In genomic region chr3:38396861-38397260, GRCh38 we compare ENCODE assay signal across 32 cellular contexts.
"Had no signal": no experiment of that assay in that cellular context is flagged by ENCODE, and none has a peak within 500 bp of the region (broad histone marks: within the 10 kb centered on the region; RNA-seq: fewer than 3 reads in every experiment).

No MANE protein-coding gene starts in this region.

- H3K4me1 Mint-ChIP-seq: activated CD4-positive, alpha-beta memory T cell treated with anti-CD3 and anti-CD28 coated beads, Interleukin-2, amount 10 ng/mL, durations not matched to agents 7 days and 5 days; activated CD4-positive, alpha-beta T cell treated with anti-CD3 and anti-CD28 coated beads for 36 hours; activated CD4-positive, alpha-beta T cell treated with anti-CD3 and anti-CD28 coated beads, Interleukin-2, amount 10 ng/mL, durations not matched to agents 7 days and 5 days; activated CD8-positive, alpha-beta memory T cell treated with anti-CD3 and anti-CD28 coated beads, Interleukin-2, amount 10 ng/mL, durations not matched to agents 7 days and 5 days; activated naive CD4-positive, alpha-beta T cell treated with anti-CD3 and anti-CD28 coated beads, Interleukin-2, amount 10 ng/mL, durations not matched to agents 7 days and 5 days; activated naive CD4-positive, alpha-beta T cell treated with anti-CD3 and anti-CD28 coated beads, Interleukin-2, amount 50 U/mL, for 24 hours; activated naive CD8-positive, alpha-beta T cell treated with anti-CD3 and anti-CD28 coated beads, Interleukin-2, amount 10 ng/mL, durations not matched to agents 7 days and 5 days; activated naive CD8-positive, alpha-beta T cell treated with anti-CD3 and anti-CD28 coated beads, Interleukin-2, amount 50 U/mL, for 24 hours; activated T-helper 17 cell treated with anti-CD3 and anti-CD28 coated beads, Interleukin-2, amount 50 U/mL, for 72 hours; T-cell; T-helper 17 cell; WTC11 had no signal

- H3K36me3 ChIP-seq: breast epithelium had no signal

- H3K4me1 ChIP-seq: body of pancreas, breast epithelium had no signal

- H3K27me3 ChIP-seq: body of pancreas, brain microvascular endothelial cell, breast epithelium had no signal

- H3K4me3 Mint-ChIP-seq: activated CD4-positive, alpha-beta memory T cell treated with anti-CD3 and anti-CD28 coated beads, Interleukin-2, amount 10 ng/mL, durations not matched to agents 7 days and 5 days; activated CD4-positive, alpha-beta T cell treated with anti-CD3 and anti-CD28 coated beads for 36 hours; activated CD4-positive, alpha-beta T cell treated with anti-CD3 and anti-CD28 coated beads, Interleukin-2, amount 10 ng/mL, durations not matched to agents 7 days and 5 days; activated CD8-positive, alpha-beta memory T cell treated with anti-CD3 and anti-CD28 coated beads, Interleukin-2, amount 10 ng/mL, durations not matched to agents 7 days and 5 days; activated CD8-positive, alpha-beta T cell treated with anti-CD3 and anti-CD28 coated beads, Interleukin-2, amount 10 ng/mL, durations not matched to agents 7 days and 5 days; activated naive CD4-positive, alpha-beta T cell treated with anti-CD3 and anti-CD28 coated beads, Interleukin-2, amount 10 ng/mL, durations not matched to agents 7 days and 5 days; activated naive CD4-positive, alpha-beta T cell treated with anti-CD3 and anti-CD28 coated beads, Interleukin-2, amount 50 U/mL, for 24 hours; activated naive CD8-positive, alpha-beta T cell; activated naive CD8-positive, alpha-beta T cell treated with anti-CD3 and anti-CD28 coated beads, Interleukin-2, amount 10 ng/mL, durations not matched to agents 7 days and 5 days; activated naive CD8-positive, alpha-beta T cell treated with anti-CD3 and anti-CD28 coated beads, Interleukin-2, amount 50 U/mL, for 24 hours; activated T-cell treated with anti-CD3 and anti-CD28 coated beads, Interleukin-2, amount 50 U/mL, for 4 hours; activated T-cell treated with anti-CD3 and anti-CD28 coated beads, Interleukin-2, amount 50 U/mL, for 72 hours; activated T-helper 1 cell treated with anti-CD3 and anti-CD28 coated beads, Interleukin-12 subunit alpha, Interleukin-12 subunit beta, Interleukin-2, Interleukin-4 antibody, amounts not matched to agents 30 ng/mL and 10 ng/mL and 1 ng/mL, durations not matched to agents 14 hours and 24 hours and 36 hours; activated T-helper 17 cell treated with anti-CD3 and anti-CD28 coated beads, Interleukin-2, amount 50 U/mL, for 72 hours; T-cell; T-helper 17 cell; WTC11 had no signal

- H3K9me3 ChIP-seq: body of pancreas, breast epithelium had no signal

- H3K27ac Mint-ChIP-seq: activated CD4-positive, alpha-beta memory T cell treated with anti-CD3 and anti-CD28 coated beads, Interleukin-2, amount 10 ng/mL, durations not matched to agents 7 days and 5 days; activated CD4-positive, alpha-beta T cell treated with anti-CD3 and anti-CD28 coated beads for 36 hours; activated CD4-positive, alpha-beta T cell treated with anti-CD3 and anti-CD28 coated beads, Interleukin-2, amount 10 ng/mL, durations not matched to agents 7 days and 5 days; activated CD8-positive, alpha-beta memory T cell treated with anti-CD3 and anti-CD28 coated beads, Interleukin-2, amount 10 ng/mL, durations not matched to agents 7 days and 5 days; activated CD8-positive, alpha-beta T cell treated with anti-CD3 and anti-CD28 coated beads, Interleukin-2, amount 10 ng/mL, durations not matched to agents 7 days and 5 days; activated naive CD4-positive, alpha-beta T cell treated with anti-CD3 and anti-CD28 coated beads, Interleukin-2, amount 10 ng/mL, durations not matched to agents 7 days and 5 days; activated naive CD4-positive, alpha-beta T cell treated with anti-CD3 and anti-CD28 coated beads, Interleukin-2, amount 50 U/mL, for 24 hours; activated naive CD8-positive, alpha-beta T cell; activated naive CD8-positive, alpha-beta T cell treated with anti-CD3 and anti-CD28 coated beads, Interleukin-2, amount 10 ng/mL, durations not matched to agents 7 days and 5 days; activated naive CD8-positive, alpha-beta T cell treated with anti-CD3 and anti-CD28 coated beads, Interleukin-2, amount 50 U/mL, for 24 hours; activated T-cell treated with anti-CD3 and anti-CD28 coated beads, Interleukin-2, amount 50 U/mL, for 72 hours; activated T-helper 1 cell treated with anti-CD3 and anti-CD28 coated beads, Interleukin-12 subunit alpha, Interleukin-12 subunit beta, Interleukin-2, Interleukin-4 antibody, amounts not matched to agents 30 ng/mL and 10 ng/mL and 1 ng/mL, durations not matched to agents 14 hours and 24 hours and 36 hours; activated T-helper 17 cell treated with anti-CD3 and anti-CD28 coated beads, Interleukin-2, amount 50 U/mL, for 72 hours; T-cell; T-helper 17 cell; WTC11 had no signal

- DNase-seq: activated CD4-positive, alpha-beta T cell treated with anti-CD3 and anti-CD28 coated beads for 1 hour; activated CD4-positive, alpha-beta T cell treated with anti-CD3 and anti-CD28 coated beads, Interleukin-2, amount 50 U/mL, for 48 hours; activated CD4-positive, CD25-positive, alpha-beta regulatory T cell; activated CD8-positive, alpha-beta memory T cell treated with anti-CD3 and anti-CD28 coated beads for 24 hours; activated CD8-positive, alpha-beta memory T cell treated with anti-CD3 and anti-CD28 coated beads, Interleukin-2, amount 10 ng/mL, durations not matched to agents 7 days and 5 days; activated CD8-positive, alpha-beta memory T cell treated with anti-CD3 and anti-CD28 coated beads, Interleukin-2, amount 50 U/mL, for 48 hours; activated effector memory CD4-positive, alpha-beta T cell treated with anti-CD3 and anti-CD28 coated beads, Interleukin-2, amount 50 U/mL, for 16 hours; activated gamma-delta T cell treated with Interleukin-2 at 50 U/mL for 16 hours; activated naive CD4-positive, alpha-beta T cell; activated naive CD8-positive, alpha-beta T cell treated with anti-CD3 and anti-CD28 coated beads, Interleukin-2, amount 50 U/mL, for 24 hours; activated T-cell treated with anti-CD3 and anti-CD28 coated beads, Interleukin-2, amount 50 U/mL, for 4 hours; central memory CD4-positive, alpha-beta T cell; T-cell; T-helper 17 cell; T1000; WERI-Rb-1 had no signal

- H3K27ac ChIP-seq: body of pancreas, brain microvascular endothelial cell, breast epithelium, WERI-Rb-1 had no signal

- ATAC-seq: activated CD4-positive, alpha-beta T cell treated with anti-CD3 and anti-CD28 coated beads for 36 hours; activated CD4-positive, CD25-positive, alpha-beta regulatory T cell treated with anti-CD3 and anti-CD28 coated beads, Interleukin-2, amount 50 U/mL, for 24 hours; activated CD8-positive, alpha-beta memory T cell treated with anti-CD3 and anti-CD28 coated beads, Interleukin-2, amount 10 ng/mL, durations not matched to agents 7 days and 5 days; activated CD8-positive, alpha-beta T cell treated with anti-CD3 and anti-CD28 coated beads, Interleukin-2, amount 10 ng/mL, durations not matched to agents 7 days and 5 days; activated naive CD8-positive, alpha-beta T cell treated with anti-CD3 and anti-CD28 coated beads, Interleukin-2, amount 50 U/mL, for 24 hours; activated T-cell treated with anti-CD3 and anti-CD28 coated beads, Interleukin-2, amount 50 U/mL, for 4 hours; activated T-cell treated with anti-CD3 and anti-CD28 coated beads, Interleukin-2, amount 50 U/mL, for 72 hours; activated T-helper 17 cell treated with anti-CD3 and anti-CD28 coated beads, Interleukin-2, amount 50 U/mL, for 72 hours; body of pancreas; T-cell; T-helper 17 cell had no signal

- H3K27me3 Mint-ChIP-seq: activated CD4-positive, alpha-beta memory T cell treated with anti-CD3 and anti-CD28 coated beads, Interleukin-2, amount 10 ng/mL, durations not matched to agents 7 days and 5 days; activated CD4-positive, alpha-beta T cell treated with anti-CD3 and anti-CD28 coated beads for 36 hours; activated CD4-positive, alpha-beta T cell treated with anti-CD3 and anti-CD28 coated beads, Interleukin-2, amount 10 ng/mL, durations not matched to agents 7 days and 5 days; activated CD8-positive, alpha-beta memory T cell treated with anti-CD3 and anti-CD28 coated beads, Interleukin-2, amount 10 ng/mL, durations not matched to agents 7 days and 5 days; activated naive CD4-positive, alpha-beta T cell treated with anti-CD3 and anti-CD28 coated beads, Interleukin-2, amount 10 ng/mL, durations not matched to agents 7 days and 5 days; activated naive CD4-positive, alpha-beta T cell treated with anti-CD3 and anti-CD28 coated beads, Interleukin-2, amount 50 U/mL, for 24 hours; activated naive CD8-positive, alpha-beta T cell; activated naive CD8-positive, alpha-beta T cell treated with anti-CD3 and anti-CD28 coated beads, Interleukin-2, amount 10 ng/mL, durations not matched to agents 7 days and 5 days; activated naive CD8-positive, alpha-beta T cell treated with anti-CD3 and anti-CD28 coated beads, Interleukin-2, amount 50 U/mL, for 24 hours; activated T-helper 17 cell treated with anti-CD3 and anti-CD28 coated beads, Interleukin-2, amount 50 U/mL, for 72 hours; T-cell; T-helper 17 cell had no signal

- H3K4me3 ChIP-seq: body of pancreas, breast epithelium had no signal

- H3K9me3 Mint-ChIP-seq: activated CD4-positive, alpha-beta memory T cell treated with anti-CD3 and anti-CD28 coated beads, Interleukin-2, amount 10 ng/mL, durations not matched to agents 7 days and 5 days; activated CD4-positive, alpha-beta T cell treated with anti-CD3 and anti-CD28 coated beads, Interleukin-2, amount 10 ng/mL, durations not matched to agents 7 days and 5 days; activated naive CD4-positive, alpha-beta T cell treated with anti-CD3 and anti-CD28 coated beads, Interleukin-2, amount 10 ng/mL, durations not matched to agents 7 days and 5 days; activated naive CD4-positive, alpha-beta T cell treated with anti-CD3 and anti-CD28 coated beads, Interleukin-2, amount 50 U/mL, for 24 hours; activated naive CD8-positive, alpha-beta T cell treated with anti-CD3 and anti-CD28 coated beads, Interleukin-2, amount 10 ng/mL, durations not matched to agents 7 days and 5 days; activated naive CD8-positive, alpha-beta T cell treated with anti-CD3 and anti-CD28 coated beads, Interleukin-2, amount 50 U/mL, for 24 hours; activated T-cell treated with anti-CD3 and anti-CD28 coated beads, Interleukin-2, amount 50 U/mL, for 4 hours; activated T-cell treated with anti-CD3 and anti-CD28 coated beads, Interleukin-2, amount 50 U/mL, for 72 hours; activated T-helper 1 cell treated with anti-CD3 and anti-CD28 coated beads, Interleukin-12 subunit alpha, Interleukin-12 subunit beta, Interleukin-2, Interleukin-4 antibody, amounts not matched to agents 30 ng/mL and 10 ng/mL and 1 ng/mL, durations not matched to agents 14 hours and 24 hours and 36 hours; activated T-helper 17 cell treated with anti-CD3 and anti-CD28 coated beads, Interleukin-2, amount 50 U/mL, for 72 hours; T-cell; WTC11 had no signal
